8 cellular contexts compared by ENCODE assay signal in the genomic region with DNA sequence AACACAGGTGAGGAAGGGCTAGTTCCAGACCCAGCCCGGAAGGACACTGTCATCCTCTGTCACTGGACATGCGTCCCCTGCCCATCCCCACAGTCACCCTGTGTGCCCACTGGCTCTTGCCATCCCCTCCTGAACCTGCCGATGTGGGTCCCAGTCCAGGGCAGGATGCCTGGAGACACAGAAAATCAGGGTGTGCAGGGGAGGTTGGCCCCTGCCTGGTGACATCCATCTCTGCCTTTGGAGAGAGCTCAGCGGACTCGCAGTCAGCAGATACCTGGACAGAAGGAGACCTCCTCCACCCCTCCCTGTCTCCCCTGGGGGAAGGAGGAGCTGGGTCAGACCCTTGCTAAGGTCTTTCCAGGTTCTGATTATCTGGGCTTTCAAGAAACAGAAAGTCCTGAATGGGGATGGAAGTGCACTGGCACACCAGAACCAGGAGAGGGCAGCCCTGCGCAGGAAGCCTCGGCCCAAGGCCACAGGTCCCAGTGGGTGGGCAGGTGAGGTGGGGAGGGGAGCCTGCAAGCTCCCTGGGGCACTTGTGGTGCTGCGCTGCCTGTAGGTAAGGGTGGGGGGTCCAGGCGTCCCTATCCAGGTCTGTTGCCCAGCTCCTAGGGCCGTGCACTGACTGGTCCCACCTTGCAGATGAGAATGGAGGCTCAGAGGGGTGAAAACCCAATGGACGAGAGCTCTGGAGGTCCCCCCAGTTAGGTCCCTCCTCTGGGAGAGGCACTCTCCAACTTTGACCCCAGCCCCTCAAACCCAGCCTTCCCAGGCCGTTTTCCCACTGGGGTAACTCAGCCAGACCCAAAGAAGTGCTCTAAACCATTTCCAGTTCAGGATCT. TPM values are rescaled to one million over a fixed set of nuclear protein-coding genes. Genes with fewer than 3 reads are reported as not detected.
A peak's percentile ranks its signal among the peaks of the same experiment; 100 is the strongest.
DNase-seq lines count a peak whose midpoint lies in the region; ATAC-seq, FAIRE-seq and TF ChIP-seq lines count a peak whose summit lies in the region.

No MANE protein-coding gene starts in this region.

- H3K4me3 ChIP-seq in left ventricle myocardium inferior (no peak overlapping the region), small intestine (ENCODE audit: low read depth in 1 of 2, low read length in 2 of 2) (no peak overlapping the region)

- FAIRE-seq in small intestine (lab: Jason Lieb, UNC), result no peak

- H3K4me1 ChIP-seq in left ventricle myocardium inferior (no peaks in the 10 kb centered on the region), small intestine (ENCODE audit: control insufficient read depth in 2 of 2, insufficient read depth in 1 of 2, low read depth in 1 of 2, low read length in 1 of 2) (no peaks in the 10 kb centered on the region)

- TF ChIP-seq CTCF in left ventricle myocardium inferior (IDR thresholded peaks at IDR 0.05; ENCODE audit: borderline replicate concordance), result peak; percentile 71

- H3K27ac ChIP-seq in left ventricle myocardium inferior (replicated peaks) (no peak overlapping the region), small intestine (ENCODE audit: low read depth in 1 of 2, low read length in 1 of 2) (no peak overlapping the region)

- H3K27me3 ChIP-seq in left ventricle myocardium inferior (ENCODE audit: low read depth), result peaks cover 76% of the 10 kb centered on the region
- H3K27me3 ChIP-seq in small intestine (ENCODE audit: control insufficient read depth in 2 of 2, insufficient read depth in 2 of 2, low read length in 2 of 2), result peaks cover 0 to 2% of the 10 kb centered on the region in 2 donors

- WGBS in small intestine, 3 donors, result 30 to 33% (median 31%) methylated on average over 12 of the region's 12 CpGs

- DNase-seq in Right ventricle myocardium superior (no peak), cardiac septum (ENCODE audit: low spot score) (no peak), NCI-H2196 treated with DMSO at 0.1 percent for 48 hours (lab: John Stamatoyannopoulos, UW; ENCODE audit: unreplicated experiment) (peak; percentile 9), left ventricle myocardium inferior (no peak), small intestine (peak; percentile 6), NCI-H187 treated with DMSO at 0.1 percent for 48 hours (lab: John Stamatoyannopoulos, UW) (no peak), NCI-H510A treated with DMSO at 0.1 percent for 48 hours (lab: John Stamatoyannopoulos, UW) (no peak)
- peak; percentile 33 for DNase-seq in activated naive CD4-positive, alpha-beta T cell treated with Interleukin-2 at 50 U/mL for 16 hours

- H3K9me3 ChIP-seq in left ventricle myocardium inferior (replicated peaks) (no peaks in the 10 kb centered on the region), small intestine (ENCODE audit: control insufficient read depth, low read depth) (no peaks in the 10 kb centered on the region)

- ATAC-seq in Right ventricle myocardium superior (ENCODE audit: poor library complexity), result peak; percentile 73

- intact Hi-C loops in Right ventricle myocardium superior (cut with DNase I), result no loop called here
- intact Hi-C loops in cardiac septum (cut with DNase I), result loop anchor here (5.0 kb wide), 1 partner anchor 287 kb away; the partner anchor contains the start of gene GPC1
- intact Hi-C loops in left ventricle myocardium inferior (cut with micrococcal nuclease), result no loop called here

- H3K36me3 ChIP-seq in left ventricle myocardium inferior (no peaks in the 10 kb centered on the region), small intestine (ENCODE audit: control insufficient read depth in 2 of 2, insufficient read depth in 2 of 2, low read length in 2 of 2) (no peaks in the 10 kb centered on the region)

RNA-seq across cellular contexts. Expression of gene OTOS, which starts 9.7 kb away (rescaled TPM):
- total RNA-seq in Right ventricle myocardium superior (not detected), cardiac septum (not detected), left ventricle myocardium inferior (not detected)
- polyA plus RNA-seq in small intestine, result not detected

RNA-seq across cellular contexts. Expression of gene COPS9, which starts 14.1 kb away (rescaled TPM):
- total RNA-seq in Right ventricle myocardium superior (206 TPM), cardiac septum (149 TPM), left ventricle myocardium inferior (190 TPM)
- polyA plus RNA-seq in small intestine, result 100 to 1,000 TPM; 258 to 394 (median 382) TPM

Comparison
In these comparisons a context has a peak if more than half of its experiments do, and no peak if none do; other contexts are left out.
1. DNase-seq: peak in NCI-H2196 treated with DMSO at 0.1 percent for 48 hours (single experiment), activated naive CD4-positive, alpha-beta T cell treated with Interleukin-2 at 50 U/mL for 16 hours (single experiment) and small intestine (single experiment); none in Right ventricle myocardium superior (single experiment), cardiac septum (single experiment), left ventricle myocardium inferior (single experiment), NCI-H187 treated with DMSO at 0.1 percent for 48 hours (single experiment) and NCI-H510A treated with DMSO at 0.1 percent for 48 hours (single experiment).